ENCODE assay signal across 8 cellular contexts in genomic region chr10:69222157-69223027, GRCh38. TPM values are rescaled to one million over a fixed set of nuclear protein-coding genes. Genes with fewer than 3 reads are reported as not detected.
DNase-seq lines count a peak whose midpoint lies in the region; ATAC-seq, FAIRE-seq and TF ChIP-seq lines count a peak whose summit lies in the region.

No MANE protein-coding gene starts in this region.

- no peaks in the 10 kb centered on the region for H3K9me3 Mint-ChIP-seq in astrocyte (ENCODE audit: unreplicated experiment)

- FAIRE-seq in astrocyte (lab: Jason Lieb, UNC) (no peak), keratinocyte (lab: Jason Lieb, UNC) (peak; percentile 96)

- no peak overlapping the region for H3K4me3 ChIP-seq in HUES48 (ENCODE audit: low read depth, low read length)
- no peak overlapping the region for H3K4me3 ChIP-seq in astrocyte (ENCODE audit: insufficient read depth, low read depth, low read length)
- H3K4me3 ChIP-seq in keratinocyte (ENCODE audit: control insufficient read depth in 2 of 3, extremely low read depth in 1 of 3, insufficient read depth in 2 of 3, low read depth in 1 of 3, low read length in 3 of 3), result peak overlapping the region in 2 of 3 experiments; percentile 14 to 29

- H3K27me3 ChIP-seq in HUES48 (ENCODE audit: control insufficient read depth, insufficient read depth, low read length) (no peaks in the 10 kb centered on the region), astrocyte (ENCODE audit: insufficient read depth, low read length) (no peaks in the 10 kb centered on the region), keratinocyte (ENCODE audit: control insufficient read depth, extremely low read depth, insufficient read depth, low read length) (no peaks in the 10 kb centered on the region)

- H3K27ac ChIP-seq in HUES48 (ENCODE audit: low read depth, low read length) (peak overlapping the region; percentile 46), astrocyte (ENCODE audit: low read depth, low read length) (no peak overlapping the region), keratinocyte (ENCODE audit: control insufficient read depth, insufficient read depth, low read length) (peak overlapping the region; percentile 90)

- no peaks in the 10 kb centered on the region for H3K9me1 ChIP-seq in keratinocyte (ENCODE audit: control insufficient read depth, extremely low read depth, insufficient read depth, low read length)

- H4K20me1 ChIP-seq in astrocyte (ENCODE audit: insufficient read depth, low read length) (no peaks in the 10 kb centered on the region), keratinocyte (ENCODE audit: control insufficient read depth, extremely low read depth, insufficient read depth, low read length) (no peaks in the 10 kb centered on the region)

- POLR2A ChIA-PET in GM10248 (lab: Yijun Ruan, JAX), result interaction anchor here (0.7 kb wide), 1 partner anchor 156 kb away, joined by 3 read pairs; no protein-coding TSS in a partner anchor

- peak; percentile 89 for DNase-seq in GM10248 (ENCODE audit: extremely low spot score)
- peak in 2 of 3 donors; percentile 21 to 24 for DNase-seq in T-helper 17 cell
- DNase-seq in astrocyte (ENCODE audit: low read depth), result peak; percentile 44
- DNase-seq in keratinocyte (ENCODE audit: low read depth, low spot score), result peak; percentile 93
- peak; percentile 23 to 63 (median 35) for DNase-seq in stimulated activated CD4-positive, alpha-beta T cell treated with anti-CD3 and anti-CD28 coated beads, TNF-alpha, amount 100 ng/mL, for 4 hours (ENCODE audit: low read depth in 3 of 3)
- no peak for DNase-seq in Ammon's horn (ENCODE audit: low spot score)

- H3K36me3 ChIP-seq in HUES48 (ENCODE audit: control insufficient read depth, insufficient read depth, low read length), result no peaks in the 10 kb centered on the region
- H3K36me3 ChIP-seq in astrocyte (ENCODE audit: insufficient read depth, low read length), result no peaks in the 10 kb centered on the region
- no peaks in the 10 kb centered on the region for H3K36me3 ChIP-seq in keratinocyte (ENCODE audit: control insufficient read depth in 2 of 2, extremely low read depth in 1 of 2, insufficient read depth in 2 of 2, low read length in 2 of 2)

- H3K4me1 ChIP-seq in HUES48 (ENCODE audit: control insufficient read depth, insufficient read depth, low read length), result peaks cover 6% of the 10 kb centered on the region
- peaks cover 5% of the 10 kb centered on the region for H3K4me1 ChIP-seq in astrocyte (ENCODE audit: insufficient read depth, low read length)
- H3K4me1 ChIP-seq in keratinocyte (ENCODE audit: control insufficient read depth, extremely low read depth, insufficient read depth, low read length), result peaks cover 51% of the 10 kb centered on the region

- H3K9me3 ChIP-seq in HUES48 (ENCODE audit: control insufficient read depth, insufficient read depth, low read length) (no peaks in the 10 kb centered on the region), T-helper 17 cell (ENCODE audit: control insufficient read depth, low read length, poor library complexity, severe bottlenecking) (no peaks in the 10 kb centered on the region), astrocyte (ENCODE audit: insufficient read depth, low read depth, low read length) (no peaks in the 10 kb centered on the region), keratinocyte (ENCODE audit: control insufficient read depth, low read depth, low read length) (no peaks in the 10 kb centered on the region)

- H2AFZ ChIP-seq in astrocyte (ENCODE audit: low read depth, low read length) (peak overlapping the region; percentile 51), keratinocyte (ENCODE audit: control insufficient read depth, low read length) (peak overlapping the region; percentile 50)

- H3K4me1 Mint-ChIP-seq in T-helper 17 cell, result peaks cover 27% of the 10 kb centered on the region
- peaks cover 12% of the 10 kb centered on the region for H3K4me1 Mint-ChIP-seq in astrocyte (ENCODE audit: low read depth, unreplicated experiment)

- H3K27ac Mint-ChIP-seq in T-helper 17 cell, result peak overlapping the region; percentile 87
- H3K27ac Mint-ChIP-seq in astrocyte (ENCODE audit: unreplicated experiment), result peak overlapping the region; percentile 18

- H3K4me2 ChIP-seq in astrocyte (ENCODE audit: low read length) (peak overlapping the region; percentile 37), keratinocyte (ENCODE audit: control insufficient read depth, extremely low read depth, insufficient read depth, low read depth, low read length) (peak overlapping the region; percentile 64)

- TF ChIP-seq CTCF in GM10248 (IDR thresholded peaks at IDR 0.05; ENCODE audit: control extremely low read depth, extremely low read depth, low read depth, missing control alignments), result peak; percentile 57
- TF ChIP-seq CTCF in astrocyte (IDR thresholded peaks at IDR 0.05; ENCODE audit: insufficient read depth, low read depth, low read length), result peak; percentile 77
- TF ChIP-seq CTCF in keratinocyte (optimal IDR thresholded peaks at IDR 0.05 in 1 of 3, IDR thresholded peaks at IDR 0.05 in 1 of 3, conservative IDR thresholded peaks at IDR 0.05 in 1 of 3; ENCODE audit: extremely low read depth in 1 of 3, insufficient read depth in 2 of 3, low read length in 3 of 3), result peak; percentile 21 to 77 (median 74)

- no peaks in the 10 kb centered on the region for H3K27me3 Mint-ChIP-seq in T-helper 17 cell
- peaks cover under 1% of the 10 kb centered on the region for H3K27me3 Mint-ChIP-seq in astrocyte (ENCODE audit: low read depth, unreplicated experiment)

- CTCF ChIA-PET in GM10248 (lab: Yijun Ruan, JAX), result interaction anchor here (0.6 to 1.6 kb wide), 17 partner anchors 8 to 267 kb away, joined by 3 to 7 read pairs (median 3); no protein-coding TSS in a partner anchor

- ATAC-seq in GM21528 (IDR thresholded peaks at IDR 0.05; ENCODE audit: low FRiP score, unreplicated experiment), result peak; percentile 94
- peak; percentile 86 for ATAC-seq in T-helper 17 cell

- dilution Hi-C loops in keratinocyte (cut with MboI; ENCODE audit: extremely low pct_ligation_motif_present, low sequenced_read_pairs), result no loop called here

- H3K36me3 Mint-ChIP-seq in T-helper 17 cell (ENCODE audit: low read depth), result no peaks in the 10 kb centered on the region
- no peaks in the 10 kb centered on the region for H3K36me3 Mint-ChIP-seq in astrocyte (ENCODE audit: low read depth, unreplicated experiment)

- no peaks in the 10 kb centered on the region for H3K79me2 ChIP-seq in astrocyte (ENCODE audit: insufficient read depth, low read length)
- no peaks in the 10 kb centered on the region for H3K79me2 ChIP-seq in keratinocyte (ENCODE audit: control insufficient read depth, insufficient read depth, low read length)

- 0 out of 2 replicates have a peak overlapping the region, but pooled peaks have one; percentile 1 for H3K9ac ChIP-seq in HUES48 (ENCODE audit: low read depth, low read length)
- H3K9ac ChIP-seq in astrocyte (ENCODE audit: low read length), result no peak overlapping the region
- peak overlapping the region; percentile 73 for H3K9ac ChIP-seq in keratinocyte (ENCODE audit: control insufficient read depth, extremely low read depth, insufficient read depth, low read length)

- H3K4me3 Mint-ChIP-seq in T-helper 17 cell (peak overlapping the region; percentile 67), astrocyte (ENCODE audit: unreplicated experiment) (no peak overlapping the region)

RNA-seq across cellular contexts. Expression of gene HKDC1, which starts 2.3 kb away (rescaled TPM):
- total RNA-seq in T-helper 17 cell (1 to 10 TPM; 1.7 to 8.2 TPM), astrocyte (4.2 and 4.3 TPM in 2 replicates)
- polyA plus RNA-seq in keratinocyte, result 0.33 to 0.37 TPM (median 0.36 TPM) in 3 replicates
- 0.61 TPM for polyA plus RNA-seq in keratinocyte (2011; ENCODE audit: low read depth)
- polyA plus RNA-seq in keratinocyte (2011; cell fraction: cytosol; rRNA removed), result 0.33 and 0.65 TPM in 2 replicates
- polyA plus RNA-seq in keratinocyte (2011; cell fraction: nucleus; rRNA removed), result 0.87 and 0.98 TPM in 2 replicates
- 0.41 and 0.82 TPM in 2 replicates for polyA plus RNA-seq in keratinocyte (2012; ENCODE audit: low replicate concordance)
- 0.26 to 0.64 TPM in 2 of 3 replicates, not detected in the other for polyA minus RNA-seq in keratinocyte
- not detected for polyA minus RNA-seq in keratinocyte (2011; cell fraction: cytosol; rRNA and poly(A)+ RNA removed)
- polyA minus RNA-seq in keratinocyte (2011; cell fraction: nucleus; rRNA and poly(A)+ RNA removed), result 0.42 and 1.3 TPM in 2 replicates

RNA-seq across cellular contexts. Expression of gene SUPV3L1, which starts 42.4 kb away (rescaled TPM):
- total RNA-seq in T-helper 17 cell (10 to 100 TPM; 42.2 to 64.1 TPM), astrocyte (31.8 and 34.4 TPM in 2 replicates)
- polyA plus RNA-seq in keratinocyte, result 26.0 to 35.3 TPM (median 34.1 TPM) in 3 replicates
- 129 TPM for polyA plus RNA-seq in keratinocyte (2011; ENCODE audit: low read depth)
- 26.0 and 36.6 TPM in 2 replicates for polyA plus RNA-seq in keratinocyte (2011; cell fraction: cytosol; rRNA removed)
- polyA plus RNA-seq in keratinocyte (2011; cell fraction: nucleus; rRNA removed), result 50.2 and 65.7 TPM in 2 replicates
- 23.8 and 26.4 TPM in 2 replicates for polyA plus RNA-seq in keratinocyte (2012; ENCODE audit: low replicate concordance)
- polyA minus RNA-seq in keratinocyte, result 7.4 to 48.3 TPM (median 33.7 TPM) in 3 replicates
- 34.1 TPM for polyA minus RNA-seq in keratinocyte (2011; cell fraction: cytosol; rRNA and poly(A)+ RNA removed)
- 30.6 and 33.3 TPM in 2 replicates for polyA minus RNA-seq in keratinocyte (2011; cell fraction: nucleus; rRNA and poly(A)+ RNA removed)

RNA-seq across cellular contexts. Expression of gene HK1, which starts 55.9 kb away (rescaled TPM):
- total RNA-seq in T-helper 17 cell (100 to 1,000 TPM in 1 of 2 donors, 10 to 100 TPM in 1; 91.0 to 104 TPM), astrocyte (94.5 and 95.0 TPM in 2 replicates)
- 90.9 to 113 TPM (median 106 TPM) in 3 replicates for polyA plus RNA-seq in keratinocyte
- polyA plus RNA-seq in keratinocyte (2011; ENCODE audit: low read depth), result 96.6 TPM
- polyA plus RNA-seq in keratinocyte (2011; cell fraction: cytosol; rRNA removed), result 84.2 and 112 TPM in 2 replicates
- 148 and 167 TPM in 2 replicates for polyA plus RNA-seq in keratinocyte (2011; cell fraction: nucleus; rRNA removed)
- 153 and 155 TPM in 2 replicates for polyA plus RNA-seq in keratinocyte (2012; ENCODE audit: low replicate concordance)
- 122 to 178 TPM (median 152 TPM) in 3 replicates for polyA minus RNA-seq in keratinocyte
- polyA minus RNA-seq in keratinocyte (2011; cell fraction: cytosol; rRNA and poly(A)+ RNA removed), result 85.8 TPM
- 63.3 and 108 TPM in 2 replicates for polyA minus RNA-seq in keratinocyte (2011; cell fraction: nucleus; rRNA and poly(A)+ RNA removed)

Comparison
In these comparisons a context has a peak if more than half of its experiments do, and no peak if none do; other contexts are left out.
1. H3K4me3 ChIP-seq: peak in keratinocyte (2 of 3); none in HUES48 (single experiment) and astrocyte (single experiment).
2. Peak in every context shown above with its lines, with median percentiles within 50 percentile points of each other: CTCF ChIP-seq.